In genomic region chr5:132425975-132426524, GRCh38 we compare ENCODE assay signal across 1 cellular context.
TF ChIP-seq lines count a peak whose summit lies in the region.

No MANE protein-coding gene starts in this region.

TF ChIP-seq in HepG2, 621 proteins besides CTCF, POLR2A, EP300 and RAD21 (continued from another document):
- TF ChIP-seq ZFY (CRISPR knock-in tag; IDR thresholded peaks at IDR 0.05) (no peak), MIXL1 (CRISPR knock-in tag; IDR thresholded peaks at IDR 0.05) (no peak), AHDC1 (CRISPR knock-in tag; IDR thresholded peaks at IDR 0.05; ENCODE audit: borderline replicate concordance) (no peak), ARNT2 (CRISPR knock-in tag; IDR thresholded peaks at IDR 0.05; ENCODE audit: low read depth) (no peak), SMAD3 (CRISPR knock-in tag; IDR thresholded peaks at IDR 0.05) (no peak), MBD4 (IDR thresholded peaks at IDR 0.05; ENCODE audit: borderline replicate concordance, low read length) (no peak), ZNF441 (CRISPR knock-in tag; IDR thresholded peaks at IDR 0.05; ENCODE audit: borderline replicate concordance) (no peak), KLF15 (CRISPR knock-in tag; IDR thresholded peaks at IDR 0.05; ENCODE audit: borderline replicate concordance) (no peak), PHF8 (CRISPR knock-in tag; IDR thresholded peaks at IDR 0.05) (no peak), ZBTB38 (CRISPR knock-in tag; IDR thresholded peaks at IDR 0.05) (no peak)
- TF ChIP-seq, protein P1, sequence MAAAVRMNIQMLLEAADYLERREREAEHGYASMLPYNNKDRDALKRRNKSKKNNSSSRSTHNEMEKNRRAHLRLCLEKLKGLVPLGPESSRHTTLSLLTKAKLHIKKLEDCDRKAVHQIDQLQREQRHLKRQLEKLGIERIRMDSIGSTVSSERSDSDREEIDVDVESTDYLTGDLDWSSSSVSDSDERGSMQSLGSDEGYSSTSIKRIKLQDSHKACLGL (CRISPR knock-in tag; IDR thresholded peaks at IDR 0.05): no peak
